14 cellular contexts compared by ENCODE assay signal in the genomic region with DNA sequence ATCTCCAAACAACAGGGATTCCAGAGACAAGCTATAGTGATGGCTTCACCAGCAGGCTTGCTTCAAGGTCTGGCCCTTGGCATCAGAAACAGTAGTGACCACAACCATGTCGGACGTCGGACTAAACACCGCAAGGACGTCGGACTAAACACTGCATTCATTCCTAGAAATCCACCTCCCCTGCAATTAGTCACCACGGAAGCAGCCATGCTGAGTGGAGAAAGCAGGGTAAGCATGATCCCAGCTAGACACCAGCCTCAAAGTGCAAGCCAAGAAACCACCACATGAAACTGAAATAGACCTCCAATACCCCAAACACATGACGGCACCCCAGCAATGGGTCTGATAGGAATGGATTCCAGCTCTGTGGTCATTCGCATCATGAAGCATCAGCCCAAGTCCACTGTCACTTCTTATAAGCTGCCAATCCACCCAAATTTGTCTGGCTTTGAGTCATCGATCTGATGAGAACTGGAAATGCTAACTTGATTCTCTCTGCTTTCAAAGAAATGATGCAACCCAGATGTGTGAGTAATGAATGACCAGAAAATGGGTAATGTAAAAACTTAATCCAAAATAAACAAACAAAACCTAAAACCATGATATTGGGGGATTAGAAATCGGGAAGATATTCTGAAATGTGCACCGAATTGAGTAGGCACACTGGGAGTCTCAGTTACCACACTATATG.
A peak's percentile ranks its signal among the peaks of the same experiment; 100 is the strongest.
DNase-seq lines count a peak whose midpoint lies in the region; ATAC-seq and TF ChIP-seq lines count a peak whose summit lies in the region.
"Had no signal": no experiment of that assay in that cellular context is flagged by ENCODE, and none has a peak within 500 bp of the region (broad histone marks: within the 10 kb centered on the region; RNA-seq: fewer than 3 reads in every experiment).

No MANE protein-coding gene starts in this region.

- no peaks in the 10 kb centered on the region for H3K4me1 Mint-ChIP-seq in T-helper 17 cell

- TF ChIP-seq CTCF in BJ (IDR thresholded peaks at IDR 0.05; ENCODE audit: insufficient read depth, low read depth, low read length) (no peak), osteoblast (IDR thresholded peaks at IDR 0.05; ENCODE audit: extremely low read depth, low read depth, low read length) (no peak)

- H3K9me3 ChIP-seq in MG63 (no peaks in the 10 kb centered on the region), osteoblast (ENCODE audit: low read depth, low read length) (peaks cover 2% of the 10 kb centered on the region), T-helper 17 cell (ENCODE audit: control insufficient read depth, low read length, poor library complexity, severe bottlenecking) (no peaks in the 10 kb centered on the region)

- POLR2A ChIA-PET in BJ (lab: Charles Lee): no interaction called here

- ATAC-seq in HG02763 (IDR thresholded peaks at IDR 0.05; ENCODE audit: unreplicated experiment): no peak
- ATAC-seq in T-helper 17 cell: no peak
- ATAC-seq: activated CD8-positive, alpha-beta T cell treated with anti-CD3 and anti-CD28 coated beads, Interleukin-2, amount 10 ng/mL, durations not matched to agents 7 days and 5 days; esophagus mucosa had no signal

- H2AFZ ChIP-seq in osteoblast (ENCODE audit: low read length): no peak overlapping the region

- H3K36me3 ChIP-seq in BJ (ENCODE audit: control insufficient read depth, insufficient read depth, low read length): no peaks in the 10 kb centered on the region
- H3K36me3 ChIP-seq in MG63: no peaks in the 10 kb centered on the region
- no peaks in the 10 kb centered on the region for H3K36me3 ChIP-seq in osteoblast (ENCODE audit: insufficient read depth, low read length)
- H3K36me3 ChIP-seq: BE2C, left lung had no signal

- DNase-seq in BJ (ENCODE audit: low read depth) (peak; percentile 37), MG63 (peak; percentile 42), dedifferentiated amniotic fluid mesenchymal stem cell (ENCODE audit: extremely low spot score) (peak; percentile 36), osteoblast (ENCODE audit: insufficient read length, low spot score, missing footprints) (peak; percentile 58), islet precursor cell (no peak), T-helper 17 cell (no peak), OCI-M1 (lab: John Stamatoyannopoulos, UW) (no peak)
- DNase-seq: activated CD8-positive, alpha-beta T cell treated with anti-CD3 and anti-CD28 coated beads, Interleukin-2, amount 10 ng/mL, durations not matched to agents 7 days and 5 days; BE2C; NCI-H1694 treated with DMSO at 0.1 percent for 48 hours had no signal

- no peaks in the 10 kb centered on the region for H3K79me2 ChIP-seq in osteoblast (ENCODE audit: insufficient read depth, low read length)

- no peak overlapping the region for H3K27ac Mint-ChIP-seq in T-helper 17 cell
- H3K27ac Mint-ChIP-seq: activated CD8-positive, alpha-beta T cell treated with anti-CD3 and anti-CD28 coated beads, Interleukin-2, amount 10 ng/mL, durations not matched to agents 7 days and 5 days had no signal

- H3K4me3 Mint-ChIP-seq in T-helper 17 cell: no peak overlapping the region
- H3K4me3 Mint-ChIP-seq: activated CD8-positive, alpha-beta T cell treated with anti-CD3 and anti-CD28 coated beads, Interleukin-2, amount 10 ng/mL, durations not matched to agents 7 days and 5 days had no signal

- H3K27ac ChIP-seq in osteoblast (ENCODE audit: low read depth, low read length): no peak overlapping the region
- H3K27ac ChIP-seq: coronary artery, left lung had no signal

- H4K20me1 ChIP-seq in osteoblast (ENCODE audit: insufficient read depth, low read length): no peaks in the 10 kb centered on the region

- H3K4me2 ChIP-seq in osteoblast (ENCODE audit: insufficient read depth, low read length): no peak overlapping the region

- H3K4me3 ChIP-seq in BJ (ENCODE audit: low read depth, low read length) (no peak overlapping the region), MG63 (no peak overlapping the region), osteoblast (ENCODE audit: insufficient read depth, low read length) (no peak overlapping the region)
- H3K4me3 ChIP-seq: coronary artery, left lung had no signal

- H3K27me3 ChIP-seq in BJ (ENCODE audit: control insufficient read depth, insufficient read depth, low read length): no peaks in the 10 kb centered on the region
- H3K27me3 ChIP-seq in MG63: no peaks in the 10 kb centered on the region
- no peaks in the 10 kb centered on the region for H3K27me3 ChIP-seq in osteoblast (ENCODE audit: insufficient read depth, low read length)
- H3K27me3 ChIP-seq: BE2C, left lung had no signal

- no peaks in the 10 kb centered on the region for H3K4me1 ChIP-seq in osteoblast (ENCODE audit: insufficient read depth, low read length)
- H3K4me1 ChIP-seq: left lung had no signal

- CTCF ChIA-PET in BJ (lab: Yijun Ruan, JAX): no interaction called here

- H3K27me3 Mint-ChIP-seq in T-helper 17 cell: no peaks in the 10 kb centered on the region

- no peaks in the 10 kb centered on the region for H3K36me3 Mint-ChIP-seq in T-helper 17 cell (ENCODE audit: low read depth)

Comparison
In these comparisons a context has a peak if more than half of its experiments do, and no peak if none do; other contexts are left out.
1. DNase-seq: peak in BJ (single experiment), MG63 (single experiment), dedifferentiated amniotic fluid mesenchymal stem cell (single experiment) and osteoblast (single experiment); none in islet precursor cell (single experiment), T-helper 17 cell (0 of 3) and OCI-M1 (single experiment).